Comparison of ENCODE assay signal across 8 cellular contexts in genomic region chr20:36399147-36399968, GRCh38.
A peak's percentile ranks its signal among the peaks of the same experiment; 100 is the strongest.
DNase-seq lines count a peak whose midpoint lies in the region; ATAC-seq and TF ChIP-seq lines count a peak whose summit lies in the region.

No MANE protein-coding gene starts in this region.

- no peak overlapping the region for H3K27ac ChIP-seq in HEK293 (ENCODE audit: extremely low read depth, low read depth, low read length)
- no peak overlapping the region for H3K27ac ChIP-seq in Peyer's patch
- no peak overlapping the region for H3K27ac ChIP-seq in body of pancreas
- H3K27ac ChIP-seq in upper lobe of left lung, result no peak overlapping the region

- H3K27me3 ChIP-seq in Peyer's patch, result no peaks in the 10 kb centered on the region
- H3K27me3 ChIP-seq in body of pancreas, result no peaks in the 10 kb centered on the region
- no peaks in the 10 kb centered on the region for H3K27me3 ChIP-seq in upper lobe of left lung

- CTCF ChIA-PET in HEK293 (lab: Yijun Ruan, JAX), result interaction anchor here (0.5 to 2.4 kb wide), 48 partner anchors 8 to 959 kb away, joined by 3 to 32 read pairs (median 4); partner anchors contain the start of gene AAR2

- H3K36me3 ChIP-seq in HEK293 (ENCODE audit: control insufficient read depth in 2 of 2, insufficient read depth in 1 of 2, low read length in 2 of 2), result no peaks in the 10 kb centered on the region
- no peaks in the 10 kb centered on the region for H3K36me3 ChIP-seq in Peyer's patch
- no peaks in the 10 kb centered on the region for H3K36me3 ChIP-seq in body of pancreas (replicated peaks in 1 of 2; ENCODE audit: insufficient read depth in 1 of 2, low read depth in 2 of 2)
- H3K36me3 ChIP-seq in upper lobe of left lung, result no peaks in the 10 kb centered on the region

- no peak for TF ChIP-seq EP300 in upper lobe of left lung (IDR thresholded peaks at IDR 0.05)

- TF ChIP-seq POLR2A in Peyer's patch (IDR thresholded peaks at IDR 0.05) (no peak), body of pancreas (IDR thresholded peaks at IDR 0.05) (no peak), upper lobe of left lung (IDR thresholded peaks at IDR 0.05) (no peak)

- no peak for TF ChIP-seq CTCF in HEK293 (tag by site-specific recombination; IDR thresholded peaks at IDR 0.05)
- TF ChIP-seq CTCF in Peyer's patch (IDR thresholded peaks at IDR 0.05), result peak in 4 of 6 experiments; percentile 11 to 22 (median 19)
- TF ChIP-seq CTCF in body of pancreas (IDR thresholded peaks at IDR 0.05), result peak in 4 of 7 experiments; percentile 10 to 30 (median 16)
- peak in 1 of 6 experiments; percentile 8 for TF ChIP-seq CTCF in upper lobe of left lung (IDR thresholded peaks at IDR 0.05)

- intact Hi-C loops in body of pancreas (cut with DNase I), result no loop called here

- H3K9me3 ChIP-seq in HEK293 (ENCODE audit: control insufficient read depth, insufficient read depth, low read depth, low read length) (no peaks in the 10 kb centered on the region), Peyer's patch (no peaks in the 10 kb centered on the region), body of pancreas (peaks cover 0 to 6% (median 0%) of the 10 kb centered on the region in 3 donors), upper lobe of left lung (no peaks in the 10 kb centered on the region)

- peak; percentile 32 for DNase-seq in DMS 273 treated with DMSO at 0.1 percent for 48 hours (lab: John Stamatoyannopoulos, UW)
- DNase-seq in Peyer's patch, result no peak
- peak in 3 of 4 donors; percentile 30 to 48 (median 33) for DNase-seq in body of pancreas
- DNase-seq in myocyte (ENCODE audit: low read depth), result peak; percentile 49
- DNase-seq in upper lobe of left lung, result no peak

- 29 to 31% methylated on average over 6 of the region's 6 CpGs for WGBS in body of pancreas, 2 donors
- WGBS in upper lobe of left lung, 2 donors, result 31 to 40% methylated on average over 3 to 6 of the region's 6 CpGs

- peak; percentile 59 for ATAC-seq in body of pancreas
- ATAC-seq in GM19351 (IDR thresholded peaks at IDR 0.05; ENCODE audit: unreplicated experiment), result no peak
- ATAC-seq in upper lobe of left lung (ENCODE audit: low FRiP score in 2 of 2), result no peak
- ATAC-seq in GM21526 (IDR thresholded peaks at IDR 0.05; ENCODE audit: low FRiP score, unreplicated experiment), result no peak

- H3K4me1 ChIP-seq in HEK293 (ENCODE audit: control insufficient read depth, insufficient read depth, low read length) (no peaks in the 10 kb centered on the region), Peyer's patch (no peaks in the 10 kb centered on the region), body of pancreas (no peaks in the 10 kb centered on the region), upper lobe of left lung (peaks cover 0 to 5% (median 0%) of the 10 kb centered on the region in 4 donors)

- POLR2A ChIA-PET in HEK293 (lab: Yijun Ruan, JAX), result interaction anchor here (0.6 to 1.3 kb wide), 2 partner anchors 24 to 163 kb away, joined by 3 read pairs; partner anchors contain the start of gene AAR2

- H3K4me3 ChIP-seq in HEK293 (ENCODE audit: low read depth, low read length) (no peak overlapping the region), Peyer's patch (no peak overlapping the region), body of pancreas (no peak overlapping the region), upper lobe of left lung (no peak overlapping the region)

TF ChIP-seq in HEK293, 187 proteins besides CTCF, POLR2A, EP300 and RAD21 (continues in another document):
- TF ChIP-seq ZNF549 (tag by site-specific recombination; IDR thresholded peaks at IDR 0.05) (no peak), ZNF26 (tag by site-specific recombination; IDR thresholded peaks at IDR 0.05) (no peak), ZNF18 (tag by site-specific recombination; IDR thresholded peaks at IDR 0.05) (no peak), PRDM2 (tag by site-specific recombination; IDR thresholded peaks at IDR 0.05; ENCODE audit: borderline replicate concordance) (no peak), ZNF132 (tag by site-specific recombination; IDR thresholded peaks at IDR 0.05; ENCODE audit: borderline replicate concordance) (no peak), SP3 (tag by site-specific recombination; IDR thresholded peaks at IDR 0.05) (no peak), ZNF211 (tag by site-specific recombination; IDR thresholded peaks at IDR 0.05; ENCODE audit: low read depth) (no peak), INSM2 (tag by site-specific recombination; IDR thresholded peaks at IDR 0.05) (no peak), ZNF488 (tag by site-specific recombination; IDR thresholded peaks at IDR 0.05) (no peak)

Comparison
In these comparisons a context has a peak if more than half of its experiments do, and no peak if none do; other contexts are left out.
1. DNase-seq: peak in DMS 273 treated with DMSO at 0.1 percent for 48 hours (single experiment), body of pancreas (3 of 4) and myocyte (single experiment); none in Peyer's patch (0 of 3) and upper lobe of left lung (0 of 2).